9 cellular contexts compared by ENCODE assay signal in the genomic region with DNA sequence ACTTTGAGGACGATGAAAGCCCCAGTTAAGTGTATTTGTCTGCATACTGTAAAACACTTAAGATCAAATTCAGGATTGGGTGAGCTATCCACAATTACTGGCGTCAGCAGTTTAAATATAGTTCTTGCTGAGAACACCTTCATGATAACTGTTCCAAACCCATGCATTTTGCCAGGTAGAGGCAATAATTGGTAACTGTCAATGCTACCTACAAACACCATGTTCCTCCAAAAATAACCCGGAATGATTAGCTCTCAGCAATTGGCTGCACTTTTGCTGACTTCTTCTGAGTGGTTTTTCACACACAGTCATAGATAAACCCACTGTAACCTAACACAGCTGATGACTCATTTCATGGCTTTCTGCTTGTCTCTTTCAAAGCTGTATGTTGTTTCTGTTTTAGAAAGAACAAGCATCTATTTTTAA.
DNase-seq lines count a peak whose midpoint lies in the region; TF ChIP-seq lines count a peak whose summit lies in the region.
"Had no signal": no experiment of that assay in that cellular context is flagged by ENCODE, and none has a peak within 500 bp of the region (broad histone marks: within the 10 kb centered on the region; RNA-seq: fewer than 3 reads in every experiment).

No MANE protein-coding gene starts in this region.

- DNase-seq in DMS153 (lab: John Stamatoyannopoulos, UW) (peak; percentile 63), DMS153 treated with DMSO at 0.1 percent for 48 hours (lab: John Stamatoyannopoulos, UW; ENCODE audit: unreplicated experiment) (no peak), H4 (ENCODE audit: low spot score) (peak; percentile 53), MG63 (peak; percentile 3), chondrocyte (ENCODE audit: low spot score) (no peak), epidermal melanocyte (ENCODE audit: insufficient read length, low spot score) (no peak)
- DNase-seq in activated effector memory CD4-positive, alpha-beta T cell treated with Interleukin-2 at 50 U/mL for 16 hours = no peak

- no peak overlapping the region for H3K4me3 Mint-ChIP-seq in chondrocyte (ENCODE audit: unreplicated experiment)

- H3K4me1 ChIP-seq in parathyroid adenoma = peaks cover 7% of the 10 kb centered on the region

- H3K4me3 ChIP-seq in MG63 (no peak overlapping the region), parathyroid adenoma (ENCODE audit: low read depth, low read length) (no peak overlapping the region)

- peak overlapping the region; percentile 6 for H2AFZ ChIP-seq in parathyroid adenoma

- H3K27ac Mint-ChIP-seq in chondrocyte (ENCODE audit: unreplicated experiment) = peak overlapping the region; percentile 25

- H3K27ac ChIP-seq in parathyroid adenoma = no peak overlapping the region
- H3K27ac ChIP-seq: 22Rv1 had no signal

- no peaks in the 10 kb centered on the region for H3K79me2 ChIP-seq in parathyroid adenoma

- no peak overlapping the region for H3K9ac ChIP-seq in parathyroid adenoma

- H3K36me3 Mint-ChIP-seq in chondrocyte (ENCODE audit: low read depth) = no peaks in the 10 kb centered on the region

- peaks cover 30% of the 10 kb centered on the region for H3K4me1 Mint-ChIP-seq in chondrocyte (ENCODE audit: low read depth)

- TF ChIP-seq CTCF in chondrocyte (IDR thresholded peaks at IDR 0.05) = no peak
- no peak for TF ChIP-seq CTCF in parathyroid adenoma (IDR thresholded peaks at IDR 0.05)

- H3K9me3 ChIP-seq in MG63 = peaks cover 9% of the 10 kb centered on the region
- no peaks in the 10 kb centered on the region for H3K9me3 ChIP-seq in parathyroid adenoma (ENCODE audit: control insufficient read depth, low read length)

- H3K9me3 Mint-ChIP-seq in chondrocyte (ENCODE audit: low read depth) = peaks cover 5% of the 10 kb centered on the region

- H3K4me2 ChIP-seq in parathyroid adenoma (ENCODE audit: low read length) = peak overlapping the region; percentile 26

- H3K36me3 ChIP-seq in MG63 (no peaks in the 10 kb centered on the region), parathyroid adenoma (ENCODE audit: control insufficient read depth, insufficient read depth, low read length) (no peaks in the 10 kb centered on the region)

- H3K27me3 ChIP-seq in MG63 (no peaks in the 10 kb centered on the region), parathyroid adenoma (ENCODE audit: control insufficient read depth, insufficient read depth, low read length) (no peaks in the 10 kb centered on the region)

- no peaks in the 10 kb centered on the region for H3K27me3 Mint-ChIP-seq in chondrocyte (ENCODE audit: low read depth)

Comparison
In these comparisons a context has a peak if more than half of its experiments do, and no peak if none do; other contexts are left out.
1. DNase-seq: peak in DMS153 (single experiment), H4 (single experiment) and MG63 (single experiment); none in DMS153 treated with DMSO at 0.1 percent for 48 hours (single experiment), chondrocyte (single experiment), activated effector memory CD4-positive, alpha-beta T cell treated with Interleukin-2 at 50 U/mL for 16 hours (single experiment) and epidermal melanocyte (single experiment).